In the genomic region with DNA sequence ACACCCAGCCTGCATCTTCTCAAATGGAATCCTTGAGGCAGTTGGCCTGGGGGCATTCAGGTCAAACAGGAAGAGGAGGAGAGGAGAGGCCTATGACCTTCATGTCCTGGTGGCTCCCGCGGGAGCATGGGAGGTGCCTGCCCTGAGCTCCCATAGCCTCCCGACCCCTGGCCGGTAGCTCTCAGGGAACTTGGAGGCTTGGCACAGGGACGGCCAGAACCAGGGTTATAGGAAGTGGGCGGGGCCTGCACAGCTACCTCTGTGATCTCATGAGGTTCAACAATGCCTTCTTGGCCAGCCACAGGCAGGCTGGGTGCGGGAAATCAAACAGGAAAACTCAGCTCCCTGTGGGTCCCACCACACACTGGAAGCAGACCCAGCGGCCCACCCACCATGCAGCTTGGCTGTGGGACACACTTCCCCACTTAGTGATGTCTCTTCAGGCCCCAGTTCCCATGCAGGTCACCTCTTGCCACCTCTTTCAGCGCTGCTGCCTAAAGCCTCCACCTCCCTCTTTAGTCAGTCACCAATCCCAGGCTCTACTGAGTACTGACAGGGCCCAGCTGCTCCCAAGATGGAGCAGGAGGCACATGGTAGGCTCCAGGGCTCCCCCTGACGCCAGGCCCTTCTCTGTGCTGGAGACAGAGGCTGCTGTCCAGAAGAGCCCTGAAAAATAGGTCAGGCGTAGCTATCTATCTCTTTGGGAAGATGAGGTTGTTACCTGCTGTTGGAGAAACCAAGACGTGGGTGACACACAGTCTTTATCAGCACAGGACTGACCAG, we compare ENCODE assay signal across 1 cellular context.
TF ChIP-seq lines count a peak whose summit lies in the region.

A gene (minus strand): TSS at position 200 of the 783 bp plus-strand sequence. CDS start 1,065 bp downstream, outside the sequence.

TF ChIP-seq in IMR-90, 13 proteins besides CTCF, POLR2A, EP300 and RAD21:
- TF ChIP-seq MXI1 (IDR thresholded peaks at IDR 0.05; ENCODE audit: borderline replicate concordance, low read depth, low read length): peak; percentile 56; the same call in 1 of the 2 replicates
- TF ChIP-seq MAZ (IDR thresholded peaks at IDR 0.05; ENCODE audit: borderline replicate concordance, low read depth, low read length): no peak
- TF ChIP-seq, protein P1, sequence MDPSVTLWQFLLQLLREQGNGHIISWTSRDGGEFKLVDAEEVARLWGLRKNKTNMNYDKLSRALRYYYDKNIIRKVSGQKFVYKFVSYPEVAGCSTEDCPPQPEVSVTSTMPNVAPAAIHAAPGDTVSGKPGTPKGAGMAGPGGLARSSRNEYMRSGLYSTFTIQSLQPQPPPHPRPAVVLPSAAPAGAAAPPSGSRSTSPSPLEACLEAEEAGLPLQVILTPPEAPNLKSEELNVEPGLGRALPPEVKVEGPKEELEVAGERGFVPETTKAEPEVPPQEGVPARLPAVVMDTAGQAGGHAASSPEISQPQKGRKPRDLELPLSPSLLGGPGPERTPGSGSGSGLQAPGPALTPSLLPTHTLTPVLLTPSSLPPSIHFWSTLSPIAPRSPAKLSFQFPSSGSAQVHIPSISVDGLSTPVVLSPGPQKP (IDR thresholded peaks at IDR 0.05; ENCODE audit: borderline replicate concordance, low read depth, low read length): no peak
